ENCODE assay signal across 23 cellular contexts in genomic region chr20:50715694-50716093, GRCh38. TPM values are rescaled to one million over a fixed set of nuclear protein-coding genes. Genes with fewer than 3 reads are reported as not detected.
DNase-seq lines count a peak whose midpoint lies in the region; ATAC-seq, FAIRE-seq and TF ChIP-seq lines count a peak whose summit lies in the region.
"Had no signal": no experiment of that assay in that cellular context is flagged by ENCODE, and none has a peak within 500 bp of the region (broad histone marks: within the 10 kb centered on the region; RNA-seq: fewer than 3 reads in every experiment).

No MANE protein-coding gene starts in this region.

- H3K4ac ChIP-seq in trophoblast cell (ENCODE audit: low read depth, low read length): no peak overlapping the region

- H3K14ac ChIP-seq in trophoblast cell (ENCODE audit: low read length): no peak overlapping the region

- TF ChIP-seq CTCF in bronchial epithelial cell (IDR thresholded peaks at IDR 0.05; ENCODE audit: insufficient read depth, low read length, severe bottlenecking): no peak

- no peak overlapping the region for H2BK120ac ChIP-seq in trophoblast cell (ENCODE audit: insufficient read depth, low read length, poor library complexity)

- peaks cover 4 to 12% of the 10 kb centered on the region in 2 experiments for H3K4me1 ChIP-seq in trophoblast cell (ENCODE audit: control insufficient read depth in 1 of 2, insufficient read depth in 2 of 2, low read length in 2 of 2)
- H3K4me1 ChIP-seq: SJCRH30 had no signal

- H2AFZ ChIP-seq in trophoblast cell (ENCODE audit: insufficient read depth, low read length, poor library complexity): no peak overlapping the region

- no peaks in the 10 kb centered on the region for H3K9me3 ChIP-seq in trophoblast cell (ENCODE audit: insufficient read depth, low read depth, low read length)
- H3K9me3 ChIP-seq: BLaER1, SJCRH30 had no signal

- DNase-seq in ELR (ENCODE audit: low read depth) (peak; percentile 49), M059J (ENCODE audit: low read depth) (peak; percentile 47), bronchial epithelial cell (ENCODE audit: low read depth) (peak; percentile 88), trophoblast cell (peak; percentile 84 to 97)
- no peak for DNase-seq in activated CD4-positive, alpha-beta T cell treated with anti-CD3 and anti-CD28 coated beads for 1 hour
- no peak for DNase-seq in activated T-cell treated with anti-CD3 and anti-CD28 coated beads, Interleukin-2, amount 50 U/mL, for 1 hour
- DNase-seq: CD4-positive, alpha-beta memory T cell; DMS153; EL; HFFc6; Kasumi-1; NCI-H1105; NCI-H1694; NCI-H2081 treated with DMSO at 0.1 percent for 48 hours; NCI-H510A treated with DMSO at 0.1 percent for 48 hours; NCI-H774; RPMI8226; SJCRH30 had no signal

- no peak overlapping the region for H3K18ac ChIP-seq in trophoblast cell (ENCODE audit: low read length)

- H3K36me3 ChIP-seq in bronchial epithelial cell (ENCODE audit: control insufficient read depth, insufficient read depth, low read length) (no peaks in the 10 kb centered on the region), trophoblast cell (ENCODE audit: control insufficient read depth in 1 of 2, insufficient read depth in 2 of 2, low read length in 2 of 2) (no peaks in the 10 kb centered on the region)
- H3K36me3 ChIP-seq: BLaER1, SJCRH30 had no signal

- no peak overlapping the region for H3K4me3 ChIP-seq in bronchial epithelial cell (ENCODE audit: low read depth, low read length)
- H3K4me3 ChIP-seq in trophoblast cell (ENCODE audit: low read depth, low read length): no peak overlapping the region
- H3K4me3 ChIP-seq: BLaER1, SJCRH30 had no signal

- FAIRE-seq in bronchial epithelial cell (lab: Jason Lieb, UNC): no peak
- FAIRE-seq: GM12891, H54, HTR-8/SVneo had no signal

- no peak overlapping the region for H4K8ac ChIP-seq in trophoblast cell (ENCODE audit: low read depth, low read length)

- no peak overlapping the region for H3K23ac ChIP-seq in trophoblast cell (ENCODE audit: low read length)

- no peak overlapping the region for H2BK12ac ChIP-seq in trophoblast cell (ENCODE audit: low read length)

- no peak overlapping the region for H2AK5ac ChIP-seq in trophoblast cell (ENCODE audit: low read length)

- H2BK5ac ChIP-seq in trophoblast cell (ENCODE audit: low read depth, low read length, poor library complexity): no peak overlapping the region

- no peak overlapping the region for H3K27ac ChIP-seq in trophoblast cell (ENCODE audit: low read depth, low read length)
- H3K27ac ChIP-seq: BLaER1, SJCRH30 had no signal

- no peak for ATAC-seq in HG03175 (IDR thresholded peaks at IDR 0.05; ENCODE audit: unreplicated experiment)

- H3K4me2 ChIP-seq in trophoblast cell (ENCODE audit: low read length): no peak overlapping the region
- H3K4me2 ChIP-seq: BLaER1 had no signal

- H3K27me3 ChIP-seq in bronchial epithelial cell (ENCODE audit: control insufficient read depth, insufficient read depth, low read length) (no peaks in the 10 kb centered on the region), trophoblast cell (ENCODE audit: insufficient read depth, low read length) (no peaks in the 10 kb centered on the region)
- H3K27me3 ChIP-seq: BLaER1 had no signal

- H3K9ac ChIP-seq in trophoblast cell (ENCODE audit: low read length): no peak overlapping the region
- H3K9ac ChIP-seq: BLaER1 had no signal

- no peak overlapping the region for H4K12ac ChIP-seq in trophoblast cell (ENCODE audit: low read depth, low read length)

- H3K79me2 ChIP-seq in trophoblast cell (ENCODE audit: control insufficient read depth, insufficient read depth, low read length, poor library complexity): no peaks in the 10 kb centered on the region

- WGBS in trophoblast cell (ENCODE audit: extremely low coverage, insufficient coverage, insufficient read length): no CpG with 5 or more reads among the region's 3 CpGs

- H4K91ac ChIP-seq in trophoblast cell (ENCODE audit: low read depth, low read length): no peak overlapping the region

- peaks cover 2% of the 10 kb centered on the region for H3K79me1 ChIP-seq in trophoblast cell (ENCODE audit: low read length)

RNA-seq across cellular contexts. Expression of gene PARD6B, which starts 15.7 kb away (rescaled TPM):
- 9.4 and 16.6 TPM in 2 replicates for total RNA-seq in M059J (2014; rRNA removed; shearing (Covaris generic))
- total RNA-seq in bronchial epithelial cell: 8.2 and 12.4 TPM in 2 replicates
- 9.4 and 9.5 TPM in 2 replicates for polyA plus RNA-seq in trophoblast cell (2013)

RNA-seq across cellular contexts. Expression of gene RIPOR3, which starts 24.4 kb away (rescaled TPM):
- total RNA-seq in M059J (2014; rRNA removed; shearing (Covaris generic)): 1.5 and 1.9 TPM in 2 replicates
- total RNA-seq in bronchial epithelial cell: under 0.01 and 0.53 TPM in 2 replicates
- polyA plus RNA-seq in trophoblast cell (2013): 0.12 and 0.15 TPM in 2 replicates
- total RNA-seq: CD4-positive, alpha-beta memory T cell had no signal

Comparison
In these comparisons a context has a peak if more than half of its experiments do, and no peak if none do; other contexts are left out.
1. DNase-seq: peak in ELR (single experiment), M059J (single experiment), bronchial epithelial cell (single experiment) and trophoblast cell (2 of 2); none in activated CD4-positive, alpha-beta T cell treated with anti-CD3 and anti-CD28 coated beads for 1 hour (single experiment) and activated T-cell treated with anti-CD3 and anti-CD28 coated beads, Interleukin-2, amount 50 U/mL, for 1 hour (single experiment).